In the genomic region with DNA sequence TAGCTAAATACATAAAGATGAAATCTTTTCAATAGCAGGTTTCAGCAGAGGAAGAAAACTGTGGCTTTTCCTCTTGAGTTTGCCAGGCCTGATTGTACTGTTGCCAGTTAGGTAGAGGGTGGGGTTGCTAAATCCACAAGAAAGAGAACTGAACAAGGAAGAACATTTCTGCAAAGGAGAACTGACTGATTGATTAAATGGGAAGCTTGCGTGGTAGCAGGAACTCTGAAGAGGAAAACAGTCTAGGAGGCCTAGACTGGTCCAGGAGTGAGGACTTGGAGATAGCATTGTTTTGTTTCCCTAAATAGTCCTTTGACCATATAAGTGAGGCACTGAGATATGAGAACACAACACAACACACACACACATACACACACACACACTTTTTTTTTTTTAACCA, we compare ENCODE assay signal across 21 cellular contexts. TPM values are rescaled to one million over a fixed set of nuclear protein-coding genes. Genes with fewer than 3 reads are reported as not detected.
"Had no signal": no experiment of that assay in that cellular context is flagged by ENCODE, and none has a peak within 500 bp of the region (broad histone marks: within the 10 kb centered on the region; RNA-seq: fewer than 3 reads in every experiment).

No MANE protein-coding gene starts in this region.

- H3K4me1 ChIP-seq: suprapubic skin had no signal

- H3K27me3 ChIP-seq: neutrophil, suprapubic skin had no signal

- H3K27ac ChIP-seq: epithelial cell of prostate, neutrophil, skin epidermis, suprapubic skin had no signal

- ATAC-seq: activated CD4-positive, CD25-positive, alpha-beta regulatory T cell treated with anti-CD3 and anti-CD28 coated beads, Interleukin-2, amount 50 U/mL, for 24 hours; effector memory CD8-positive, alpha-beta T cell; natural killer cell had no signal

- DNase-seq: activated CD4-positive, alpha-beta T cell treated with anti-CD3 and anti-CD28 coated beads, Interleukin-2, amount 50 U/mL, for 1 hour; activated CD8-positive, alpha-beta memory T cell treated with anti-CD3 and anti-CD28 coated beads for 24 hours; activated naive CD8-positive, alpha-beta T cell treated with anti-CD3 and anti-CD28 coated beads for 36 hours; amygdala; central memory CD4-positive, alpha-beta T cell; cortex of kidney; effector memory CD8-positive, alpha-beta T cell; head of caudate nucleus; kidney glomerular epithelial cell; mammary epithelial cell; natural killer cell; retina; stimulated activated CD4-positive, alpha-beta T cell treated with anti-CD3 and anti-CD28 coated beads, Interleukin-4, amount 100 ng/mL, for 24 hours; stimulated activated naive CD4-positive, alpha-beta T cell had no signal

- H3K4me3 ChIP-seq: skin epidermis, suprapubic skin had no signal

- FAIRE-seq: frontal cortex had no signal

- H3K36me3 ChIP-seq: neutrophil, suprapubic skin had no signal

- H3K9me3 ChIP-seq: neutrophil, suprapubic skin had no signal

RNA-seq across cellular contexts. Expression of a gene that starts 18.8 kb away (rescaled TPM):
- total RNA-seq: mammary epithelial cell, natural killer cell had no signal
- polyA plus RNA-seq: mammary epithelial cell had no signal

RNA-seq across cellular contexts. Expression of a gene that starts 18.9 kb away (rescaled TPM):
- total RNA-seq: mammary epithelial cell, natural killer cell had no signal
- polyA plus RNA-seq: mammary epithelial cell had no signal

RNA-seq across cellular contexts. Expression of a gene that starts 47.9 kb away (rescaled TPM):
- total RNA-seq: activated naive CD8-positive, alpha-beta T cell treated with anti-CD3 and anti-CD28 coated beads for 36 hours; activated T-helper 1 cell treated with anti-CD3 and anti-CD28 coated beads, Interleukin-12 subunit alpha, Interleukin-12 subunit beta, Interleukin-2, Interleukin-4 antibody, amounts not matched to agents 30 ng/mL and 10 ng/mL and 1 ng/mL, durations not matched to agents 14 hours and 24 hours and 36 hours; mammary epithelial cell had no signal
